Comparison of ENCODE assay signal across 26 cellular contexts in the genomic region with DNA sequence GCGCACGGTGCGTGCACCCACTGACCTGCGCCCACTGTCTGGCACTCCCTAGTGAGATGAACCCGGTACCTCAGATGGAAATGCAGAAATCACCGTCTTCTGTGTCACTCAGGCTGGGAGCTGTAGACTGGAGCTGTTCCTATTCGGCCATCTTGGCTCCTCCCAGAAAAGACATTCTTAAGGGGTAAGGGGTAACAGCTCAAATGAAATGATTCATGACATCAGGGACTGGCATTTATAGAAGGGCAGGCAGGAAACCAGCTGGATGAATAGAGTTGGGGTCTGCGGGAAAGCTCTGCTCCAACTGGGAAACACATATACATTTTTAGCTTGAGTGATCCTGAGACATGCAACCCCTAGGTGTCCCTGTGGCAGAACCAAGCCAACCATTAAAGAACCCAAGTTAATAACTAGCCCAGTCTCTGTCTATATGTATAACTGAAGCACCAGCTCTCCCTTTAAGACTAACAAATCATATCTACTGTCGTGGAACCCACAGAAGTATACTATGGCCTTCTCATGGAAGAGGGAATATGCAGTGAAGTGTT.
"Had no signal": no experiment of that assay in that cellular context is flagged by ENCODE, and none has a peak within 500 bp of the region (broad histone marks: within the 10 kb centered on the region; RNA-seq: fewer than 3 reads in every experiment).

No MANE protein-coding gene starts in this region.

- FAIRE-seq: endothelial cell of umbilical vein, keratinocyte had no signal

- H3K4me3 Mint-ChIP-seq: activated CD8-positive, alpha-beta T cell treated with anti-CD3 and anti-CD28 coated beads, Interleukin-2, amount 10 ng/mL, durations not matched to agents 7 days and 5 days; activated naive CD8-positive, alpha-beta T cell treated with anti-CD3 and anti-CD28 coated beads, Interleukin-2, amount 50 U/mL, for 24 hours; activated T-helper 1 cell treated with anti-CD3 and anti-CD28 coated beads, Interleukin-12 subunit alpha, Interleukin-12 subunit beta, Interleukin-2, Interleukin-4 antibody, amounts not matched to agents 30 ng/mL and 10 ng/mL and 1 ng/mL, durations not matched to agents 14 hours and 24 hours and 36 hours; dendritic cell treated with granulocyte-macrophage colony-stimulating factor and Interleukin-4, amounts not matched to agents 40 ng/mL and 50 ng/mL, for 4 days; naive thymus-derived CD4-positive, alpha-beta T cell; T-helper 2 cell treated with Interferon-gamma antibody and Interleukin-4, amounts not matched to agents 5 μg/mL and 100 μg/mL, for 36 hours; type B pancreatic cell had no signal

- H3K4me1 ChIP-seq: lower lobe of right lung, vagina had no signal

- H3K27me3 ChIP-seq: vagina had no signal

- DNase-seq: activated CD4-positive, alpha-beta T cell treated with anti-CD3 and anti-CD28 coated beads, Interleukin-2, amount 50 U/mL, for 1 hour; activated CD4-positive, CD25-positive, alpha-beta regulatory T cell treated with anti-CD3 and anti-CD28 coated beads, Interleukin-2, amount 50 U/mL, for 72 hours; activated CD8-positive, alpha-beta T cell treated with anti-CD3 and anti-CD28 coated beads, Interleukin-2, amount 10 ng/mL, durations not matched to agents 7 days and 5 days; activated gamma-delta T cell; activated naive CD4-positive, alpha-beta T cell treated with anti-CD3 and anti-CD28 coated beads, Interleukin-2, amount 50 U/mL, for 16 hours; activated naive CD8-positive, alpha-beta T cell treated with anti-CD3 and anti-CD28 coated beads, Interleukin-2, amount 50 U/mL, for 24 hours; effector CD4-positive, alpha-beta T cell; foreskin melanocyte; hippocampal formation; lower lobe of right lung; naive thymus-derived CD4-positive, alpha-beta T cell; nucleus accumbens; stimulated activated CD4-positive, alpha-beta T cell treated with anti-CD3 and anti-CD28 coated beads, Interleukin-2, amount 100 ng/mL, for 48 hours; stimulated activated CD8-positive, alpha-beta memory T cell treated with anti-CD3 and anti-CD28 coated beads, Interleukin-4, amount 100 ng/mL, for 48 hours; stimulated activated naive CD4-positive, alpha-beta T cell treated with Interleukin-2 at 50 U/mL for 16 hours had no signal

- H3K27me3 Mint-ChIP-seq: activated naive CD8-positive, alpha-beta T cell treated with anti-CD3 and anti-CD28 coated beads, Interleukin-2, amount 50 U/mL, for 24 hours; dendritic cell treated with granulocyte-macrophage colony-stimulating factor and Interleukin-4, amounts not matched to agents 40 ng/mL and 50 ng/mL, for 4 days; naive thymus-derived CD4-positive, alpha-beta T cell; type B pancreatic cell had no signal

- H3K27ac ChIP-seq: lower lobe of right lung, thoracic aorta, vagina, VCaP had no signal

- H3K36me3 Mint-ChIP-seq: type B pancreatic cell had no signal

- H3K4me1 Mint-ChIP-seq: activated naive CD8-positive, alpha-beta T cell treated with anti-CD3 and anti-CD28 coated beads, Interleukin-2, amount 50 U/mL, for 24 hours; naive thymus-derived CD4-positive, alpha-beta T cell had no signal

- H3K27ac Mint-ChIP-seq: activated CD8-positive, alpha-beta T cell treated with anti-CD3 and anti-CD28 coated beads, Interleukin-2, amount 10 ng/mL, durations not matched to agents 7 days and 5 days; activated naive CD8-positive, alpha-beta T cell treated with anti-CD3 and anti-CD28 coated beads, Interleukin-2, amount 50 U/mL, for 24 hours; activated T-helper 1 cell treated with anti-CD3 and anti-CD28 coated beads, Interleukin-12 subunit alpha, Interleukin-12 subunit beta, Interleukin-2, Interleukin-4 antibody, amounts not matched to agents 30 ng/mL and 10 ng/mL and 1 ng/mL, durations not matched to agents 14 hours and 24 hours and 36 hours; dendritic cell treated with granulocyte-macrophage colony-stimulating factor and Interleukin-4, amounts not matched to agents 40 ng/mL and 50 ng/mL, for 4 days; naive thymus-derived CD4-positive, alpha-beta T cell; T-helper 2 cell treated with Interferon-gamma antibody and Interleukin-4, amounts not matched to agents 5 μg/mL and 100 μg/mL, for 36 hours; type B pancreatic cell had no signal

- H3K9me3 ChIP-seq: lower lobe of right lung, thoracic aorta, vagina had no signal

- H3K9me3 Mint-ChIP-seq: activated naive CD8-positive, alpha-beta T cell treated with anti-CD3 and anti-CD28 coated beads, Interleukin-2, amount 50 U/mL, for 24 hours; type B pancreatic cell had no signal

- H3K4me3 ChIP-seq: lower lobe of right lung, thoracic aorta, vagina had no signal

- ATAC-seq: activated CD8-positive, alpha-beta T cell treated with anti-CD3 and anti-CD28 coated beads, Interleukin-2, amount 10 ng/mL, durations not matched to agents 7 days and 5 days; activated naive CD8-positive, alpha-beta T cell treated with anti-CD3 and anti-CD28 coated beads, Interleukin-2, amount 50 U/mL, for 24 hours; esophagus mucosa; left lobe of liver; lower lobe of right lung; naive thymus-derived CD4-positive, alpha-beta T cell had no signal

- H3K36me3 ChIP-seq: lower lobe of right lung, thoracic aorta, vagina had no signal
